ENCODE assay signal across 17 cellular contexts in the genomic region with DNA sequence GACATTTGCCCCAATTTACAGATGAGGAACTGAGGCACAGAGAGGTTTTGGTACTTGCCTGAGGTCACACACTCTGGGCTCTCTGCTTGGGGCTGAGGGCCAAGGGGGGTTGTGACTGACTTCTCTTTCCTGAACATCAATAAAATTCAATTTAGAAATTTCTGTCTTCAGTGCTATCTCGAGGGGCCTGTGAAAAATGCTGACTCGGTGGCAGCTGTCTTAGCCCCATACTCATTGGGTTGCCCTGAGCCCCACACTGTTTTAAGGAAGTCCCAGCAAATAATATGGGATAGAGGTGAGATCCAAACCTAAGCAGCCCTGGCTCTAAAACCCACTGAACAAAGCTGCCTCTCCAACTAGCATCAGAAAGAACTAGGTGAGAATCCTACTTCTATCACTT. TPM values are rescaled to one million over a fixed set of nuclear protein-coding genes. Genes with fewer than 3 reads are reported as not detected.
DNase-seq lines count a peak whose midpoint lies in the region; ATAC-seq, FAIRE-seq and TF ChIP-seq lines count a peak whose summit lies in the region.
"Had no signal": no experiment of that assay in that cellular context is flagged by ENCODE, and none has a peak within 500 bp of the region (broad histone marks: within the 10 kb centered on the region; RNA-seq: fewer than 3 reads in every experiment).

No MANE protein-coding gene starts in this region.

- no peak for TF ChIP-seq CTCF in HepG2 (CRISPR knock-in tag; IDR thresholded peaks at IDR 0.05)
- no peak for TF ChIP-seq CTCF in right lobe of liver (IDR thresholded peaks at IDR 0.05)
- TF ChIP-seq CTCF in RWPE1 (conservative IDR thresholded peaks at IDR 0.05; ENCODE audit: low read depth), result no peak
- TF ChIP-seq CTCF in sigmoid colon (IDR thresholded peaks at IDR 0.05), result no peak

- H3K4me1 ChIP-seq in HepG2 (ENCODE audit: insufficient read depth, low read length), result peaks cover 82% of the 10 kb centered on the region
- peaks cover 0 to 43% (median 7%) of the 10 kb centered on the region in 4 donors for H3K4me1 ChIP-seq in right lobe of liver
- no peaks in the 10 kb centered on the region for H3K4me1 ChIP-seq in sigmoid colon
- H3K4me1 ChIP-seq: HAP-1 had no signal

- H3K27me3 ChIP-seq in HepG2 (ENCODE audit: control insufficient read depth in 1 of 2, insufficient read depth in 2 of 2, low read length in 2 of 2), result no peaks in the 10 kb centered on the region
- no peaks in the 10 kb centered on the region for H3K27me3 ChIP-seq in right lobe of liver
- H3K27me3 ChIP-seq in sigmoid colon, result no peaks in the 10 kb centered on the region

- in situ Hi-C loops in HepG2 (cut with HindIII; ENCODE audit: extremely low pct_ligation_motif_present, low pct_unique_long_range_greater_than_20kb), result no loop called here

- H3K9ac ChIP-seq in HepG2 (ENCODE audit: insufficient read depth, low read depth, low read length), result no peak overlapping the region
- H3K9ac ChIP-seq: GM23248 had no signal

- H2AFZ ChIP-seq in HepG2 (ENCODE audit: low read length), result no peak overlapping the region
- H2AFZ ChIP-seq: GM23248 had no signal

- peaks cover 3% of the 10 kb centered on the region for H4K20me1 ChIP-seq in HepG2 (ENCODE audit: insufficient read depth, low read length)

- no peaks in the 10 kb centered on the region for H3K9me3 ChIP-seq in HepG2 (ENCODE audit: low read length)
- no peaks in the 10 kb centered on the region for H3K9me3 ChIP-seq in right lobe of liver
- H3K9me3 ChIP-seq in sigmoid colon, result no peaks in the 10 kb centered on the region
- H3K9me3 ChIP-seq: HAP-1 had no signal

- intact Hi-C loops in HepG2 (cut with micrococcal nuclease; ENCODE audit: unreplicated experiment) (no loop called here), right lobe of liver (cut with DNase I) (no loop called here), sigmoid colon (cut with DNase I) (no loop called here)

- FAIRE-seq in HepG2 (lab: Jason Lieb, UNC), result no peak
- FAIRE-seq: G401.6, GM12891 had no signal

- CTCF ChIA-PET in HepG2 (lab: Yijun Ruan, JAX; ENCODE audit: low intra/inter-chr PET ratio, low total read pairs), result no interaction called here
- CTCF ChIA-PET in RWPE1 (lab: Yijun Ruan, JAX), result no interaction called here

- no peak for ATAC-seq in HepG2
- ATAC-seq in right lobe of liver, result no peak

- TF ChIP-seq RAD21 in HepG2 (CRISPR knock-in tag; IDR thresholded peaks at IDR 0.05), result no peak

- 88% methylated on average over 2 of the region's 2 CpGs for WGBS in HepG2 (ENCODE audit: low lambda C conversion rate)
- WGBS in right lobe of liver (ENCODE audit: insufficient coverage, low coverage, low lambda C conversion rate, missing lambda C conversion rate), result 83% methylated on average over 1 of the region's 2 CpGs
- 90 to 93% methylated on average over 2 of the region's 2 CpGs for WGBS in sigmoid colon, 2 donors

- POLR2A ChIA-PET in HepG2 (lab: Yijun Ruan, JAX), result interaction anchor here (1.4 kb wide), 1 partner anchor 39 kb away, joined by 3 read pairs; a partner anchor contains a TSS
- POLR2A ChIA-PET in RWPE1 (lab: Yijun Ruan, JAX; ENCODE audit: low non-redundant PET), result no interaction called here

- no TSS peak for BruUV-seq in HepG2 (replicated peaks; lab: Mats Ljungman, UMichigan)

- no peak overlapping the region for H3K27ac ChIP-seq in HepG2 (ENCODE audit: extremely low read length, insufficient read depth, low read length)
- no peak overlapping the region for H3K27ac ChIP-seq in right lobe of liver
- peak overlapping the region; percentile 13; the same call in 1 of the 2 replicates for H3K27ac ChIP-seq in RWPE1
- H3K27ac ChIP-seq in sigmoid colon, result no peak overlapping the region
- H3K27ac ChIP-seq: GM23248 had no signal

- no peak overlapping the region for H3K4me2 ChIP-seq in HepG2 (ENCODE audit: low read depth, low read length)

- H3K4me3 ChIP-seq in HepG2 (replicated peaks in 1 of 3; ENCODE audit: insufficient read depth in 1 of 3, low read depth in 2 of 3, low read length in 3 of 3) (no peak overlapping the region), right lobe of liver (no peak overlapping the region), sigmoid colon (no peak overlapping the region)
- H3K4me3 ChIP-seq: GM23248, HAP-1 had no signal

- TF ChIP-seq EP300 in HepG2 (IDR thresholded peaks at IDR 0.05; ENCODE audit: low read depth in 2 of 2, low read length in 2 of 2) (no peak), HepG2 (CRISPR knock-in tag; IDR thresholded peaks at IDR 0.05; ENCODE audit: borderline replicate concordance) (no peak), sigmoid colon (IDR thresholded peaks at IDR 0.05) (no peak)

- H3K36me3 ChIP-seq in HepG2 (replicated peaks in 1 of 2; ENCODE audit: control insufficient read depth in 1 of 2, insufficient read depth in 2 of 2, low read length in 2 of 2) (peaks cover 12 to 44% of the 10 kb centered on the region in 2 experiments; a peak in 4 of 5 replicates), right lobe of liver (peaks cover 0 to 12% (median 0%) of the 10 kb centered on the region in 4 donors), sigmoid colon (peaks cover 0 to 38% (median 3%) of the 10 kb centered on the region in 4 donors)

- TF ChIP-seq POLR2A in HepG2 (IDR thresholded peaks at IDR 0.05; ENCODE audit: insufficient read depth in 1 of 2, low read depth in 2 of 2, low read length in 2 of 2), result no peak
- TF ChIP-seq POLR2A in right lobe of liver (IDR thresholded peaks at IDR 0.05), result no peak
- TF ChIP-seq POLR2A in sigmoid colon (IDR thresholded peaks at IDR 0.05), result no peak

- H3K79me2 ChIP-seq in HepG2 (ENCODE audit: insufficient read depth, low read length), result peaks cover 45% of the 10 kb centered on the region

- DNase-seq in HepG2 (ENCODE audit: low spot score) (no peak), right lobe of liver (no peak), RWPE1 (ENCODE audit: low spot score) (no peak), sigmoid colon (peak; percentile 25), NK-92 (lab: John Stamatoyannopoulos, UW; ENCODE audit: unreplicated experiment) (no peak), DMS153 treated with DMSO at 0.1 percent for 48 hours (lab: John Stamatoyannopoulos, UW; ENCODE audit: unreplicated experiment) (no peak)
- no peak for DNase-seq in stimulated activated CD4-positive, alpha-beta T cell treated with anti-CD3 and anti-CD28 coated beads, Interleukin-12 subunit alpha, Interleukin-12 subunit beta, amount 100 ng/mL, for 4 hours
- DNase-seq: 8988T; C1 segment of cervical spinal cord; CD4-positive, CD25-positive, alpha-beta regulatory T cell; CD8-positive, alpha-beta memory T cell; COR-L47; DMS 273 treated with DMSO at 0.1 percent for 48 hours; GM23248 had no signal

RNA-seq across cellular contexts. Expression of a gene that starts 7.0 kb away (rescaled TPM):
- total RNA-seq in HepG2 (2016; rRNA removed; fragmentation: Illumina TruSeq; extraction: Trizol), result 37.5 and 56.0 TPM in 2 replicates
- total RNA-seq in HepG2 (2016; cell fraction: cytosol; rRNA removed; fragmentation: Illumina TruSeq; extraction: Trizol; ENCODE audit: low read depth), result 16.6 and 20.8 TPM in 2 replicates
- 33.8 and 58.4 TPM in 2 replicates for total RNA-seq in HepG2 (2016; cell fraction: insoluble cytoplasmic fraction; rRNA removed; fragmentation: Illumina TruSeq; extraction: Trizol)
- total RNA-seq in HepG2 (2016; cell fraction: membrane; rRNA removed; fragmentation: Illumina TruSeq; extraction: Trizol), result 19.3 and 20.3 TPM in 2 replicates
- total RNA-seq in HepG2 (2016; cell fraction: nucleus; rRNA removed; fragmentation: Illumina TruSeq; extraction: Trizol), result 37.0 and 37.3 TPM in 2 replicates
- 11.7 and 13.3 TPM in 2 replicates for polyA plus RNA-seq in HepG2 (2011; rRNA removed)
- polyA plus RNA-seq in HepG2 (2011; cell fraction: cytosol; rRNA removed), result 6.1 and 11.1 TPM in 2 replicates
- polyA plus RNA-seq in HepG2 (2011; cell fraction: nucleus; rRNA removed), result 9.8 and 16.5 TPM in 2 replicates
- polyA plus RNA-seq in HepG2 (2012), result 5.2 and 10.0 TPM in 2 replicates
- 1.1 TPM in 2 replicates for polyA plus RNA-seq in HepG2 (2016; cell fraction: cytosol; fragmentation: Illumina TruSeq; extraction: Trizol; ENCODE audit: low read depth)
- polyA plus RNA-seq in HepG2 (2016; cell fraction: insoluble cytoplasmic fraction; fragmentation: Illumina TruSeq; extraction: Trizol; ENCODE audit: low read depth), result 25.6 and 29.6 TPM in 2 replicates
- 3.8 and 3.9 TPM in 2 replicates for polyA plus RNA-seq in HepG2 (2016; cell fraction: membrane; fragmentation: Illumina TruSeq; extraction: Trizol; ENCODE audit: low read depth)
- polyA plus RNA-seq in HepG2 (2016; cell fraction: nucleus; fragmentation: Illumina TruSeq; extraction: Trizol; ENCODE audit: insufficient read depth, low read depth), result 39.1 and 42.0 TPM in 2 replicates
- 45.8 and 194 TPM in 2 replicates for polyA minus RNA-seq in HepG2 (2011; rRNA and poly(A)+ RNA removed; ENCODE audit: low replicate concordance)
- 13.8 and 15.9 TPM in 2 replicates for polyA minus RNA-seq in HepG2 (2011; cell fraction: cytosol; rRNA and poly(A)+ RNA removed)
- polyA minus RNA-seq in HepG2 (2011; cell fraction: nucleus; rRNA and poly(A)+ RNA removed), result 29.7 and 36.7 TPM in 2 replicates
- 1 to 10 TPM; 3.1 to 6.7 (median 3.9) TPM for total RNA-seq in right lobe of liver
- total RNA-seq in sigmoid colon, result 10 to 100 TPM in 1 of 4 donors, 1 to 10 TPM in 3; 5.4 to 10.2 (median 6.1) TPM
- 1 to 10 TPM in 2 of 3 donors, under 1 TPM in 1; 0.60 to 9.9 (median 2.5) TPM for polyA plus RNA-seq in sigmoid colon

RNA-seq across cellular contexts. Expression of a gene that starts 38.9 kb away (rescaled TPM):
- 51.7 and 79.0 TPM in 2 replicates for total RNA-seq in HepG2 (2016; rRNA removed; fragmentation: Illumina TruSeq; extraction: Trizol)
- total RNA-seq in HepG2 (2016; cell fraction: cytosol; rRNA removed; fragmentation: Illumina TruSeq; extraction: Trizol; ENCODE audit: low read depth), result 9.9 and 10.8 TPM in 2 replicates
- total RNA-seq in HepG2 (2016; cell fraction: insoluble cytoplasmic fraction; rRNA removed; fragmentation: Illumina TruSeq; extraction: Trizol), result 50.3 and 77.3 TPM in 2 replicates
- total RNA-seq in HepG2 (2016; cell fraction: membrane; rRNA removed; fragmentation: Illumina TruSeq; extraction: Trizol), result 20.1 and 22.1 TPM in 2 replicates
- 35.7 and 36.9 TPM in 2 replicates for total RNA-seq in HepG2 (2016; cell fraction: nucleus; rRNA removed; fragmentation: Illumina TruSeq; extraction: Trizol)
- polyA plus RNA-seq in HepG2 (2011; rRNA removed), result 102 and 121 TPM in 2 replicates
- polyA plus RNA-seq in HepG2 (2011; cell fraction: cytosol; rRNA removed), result 87.1 and 91.6 TPM in 2 replicates
- polyA plus RNA-seq in HepG2 (2011; cell fraction: nucleus; rRNA removed), result 53.9 and 55.2 TPM in 2 replicates
- polyA plus RNA-seq in HepG2 (2012), result 78.0 and 105 TPM in 2 replicates
- 5.5 and 5.9 TPM in 2 replicates for polyA plus RNA-seq in HepG2 (2016; cell fraction: cytosol; fragmentation: Illumina TruSeq; extraction: Trizol; ENCODE audit: low read depth)
- polyA plus RNA-seq in HepG2 (2016; cell fraction: insoluble cytoplasmic fraction; fragmentation: Illumina TruSeq; extraction: Trizol; ENCODE audit: low read depth), result 70.0 and 71.8 TPM in 2 replicates
- polyA plus RNA-seq in HepG2 (2016; cell fraction: membrane; fragmentation: Illumina TruSeq; extraction: Trizol; ENCODE audit: low read depth), result 8.4 and 9.8 TPM in 2 replicates
- 40.5 and 50.3 TPM in 2 replicates for polyA plus RNA-seq in HepG2 (2016; cell fraction: nucleus; fragmentation: Illumina TruSeq; extraction: Trizol; ENCODE audit: insufficient read depth, low read depth)
- 94.6 and 191 TPM in 2 replicates for polyA minus RNA-seq in HepG2 (2011; rRNA and poly(A)+ RNA removed; ENCODE audit: low replicate concordance)
- 125 and 130 TPM in 2 replicates for polyA minus RNA-seq in HepG2 (2011; cell fraction: cytosol; rRNA and poly(A)+ RNA removed)
- 95.0 and 120 TPM in 2 replicates for polyA minus RNA-seq in HepG2 (2011; cell fraction: nucleus; rRNA and poly(A)+ RNA removed)
- 10 to 100 TPM; 34.7 to 71.0 (median 49.2) TPM for total RNA-seq in right lobe of liver
- 10 to 100 TPM; 77.5 to 98.1 (median 81.5) TPM for total RNA-seq in sigmoid colon
- polyA plus RNA-seq in sigmoid colon, result 10 to 100 TPM; 50.9 to 93.4 (median 74.5) TPM
